In genomic region chr17:50547035-50547735, GRCh38 we compare ENCODE assay signal across 8 cellular contexts. TPM values are rescaled to one million over a fixed set of nuclear protein-coding genes. Genes with fewer than 3 reads are reported as not detected.
DNase-seq lines count a peak whose midpoint lies in the region; ATAC-seq and TF ChIP-seq lines count a peak whose summit lies in the region.

Gene SPATA20, plus strand, starts transcription at chr17:50547174. Its CDS starts 35 bp downstream, at chr17:50547209.

- no peaks in the 10 kb centered on the region for H3K36me3 Mint-ChIP-seq in CD4-positive, alpha-beta T cell (ENCODE audit: low read depth)
- no peaks in the 10 kb centered on the region for H3K36me3 Mint-ChIP-seq in activated CD8-positive, alpha-beta memory T cell treated with anti-CD3 and anti-CD28 coated beads, Interleukin-2, amount 10 ng/mL, durations not matched to agents 7 days and 5 days
- H3K36me3 Mint-ChIP-seq in endodermal cell (ENCODE audit: low read depth) (no peaks in the 10 kb centered on the region), mesothelial cell of epicardium (no peaks in the 10 kb centered on the region)

- no peaks in the 10 kb centered on the region for H3K36me3 ChIP-seq in endodermal cell (ENCODE audit: control insufficient read depth, insufficient read depth, low read length)

- no peaks in the 10 kb centered on the region for H3K9me3 Mint-ChIP-seq in CD4-positive, alpha-beta T cell
- no peaks in the 10 kb centered on the region for H3K9me3 Mint-ChIP-seq in activated CD8-positive, alpha-beta memory T cell treated with anti-CD3 and anti-CD28 coated beads, Interleukin-2, amount 10 ng/mL, durations not matched to agents 7 days and 5 days (ENCODE audit: low read depth)
- H3K9me3 Mint-ChIP-seq in endodermal cell = no peaks in the 10 kb centered on the region
- H3K9me3 Mint-ChIP-seq in mesothelial cell of epicardium = no peaks in the 10 kb centered on the region

- no peak within 1 kb of the TSS for H3K27ac Mint-ChIP-seq in CD4-positive, alpha-beta T cell
- peak within 1 kb of the TSS; percentile 76 for H3K27ac Mint-ChIP-seq in activated CD8-positive, alpha-beta memory T cell treated with anti-CD3 and anti-CD28 coated beads, Interleukin-2, amount 10 ng/mL, durations not matched to agents 7 days and 5 days
- no peak within 1 kb of the TSS for H3K27ac Mint-ChIP-seq in endodermal cell
- H3K27ac Mint-ChIP-seq in mesothelial cell of epicardium = peak within 1 kb of the TSS; percentile 47

- peak within 1 kb of the TSS; percentile 35 for H3K9ac ChIP-seq in endodermal cell (ENCODE audit: extremely low read depth, low read length, poor library complexity, severe bottlenecking)

- DNase-seq in CD4-positive, alpha-beta T cell = peak; percentile 74 to 86 (median 76)
- DNase-seq in HL-60 (ENCODE audit: low read depth in 1 of 2, low spot score in 1 of 2) (peak; percentile 80 to 83), NOMO-1 treated with DMSO at 0.1 percent for 48 hours (lab: John Stamatoyannopoulos, UW; ENCODE audit: unreplicated experiment) (peak; percentile 91), endodermal cell (peak; percentile 98), mesothelial cell of epicardium (ENCODE audit: low spot score in 2 of 2, unreplicated experiment in 2 of 2) (peak; percentile 84 to 91)
- peak; percentile 94 for DNase-seq in activated CD8-positive, alpha-beta memory T cell treated with anti-CD3 and anti-CD28 coated beads, Interleukin-2, amount 10 ng/mL, durations not matched to agents 7 days and 5 days
- peak; percentile 62 to 65 for DNase-seq in stimulated activated CD8-positive, alpha-beta memory T cell treated with anti-CD3 and anti-CD28 coated beads, Interleukin-15, amount 100 ng/mL, for 4 hours (ENCODE audit: low read depth in 2 of 2)

- peaks cover 13% of the 10 kb centered on the region for H3K4me1 ChIP-seq in endodermal cell (ENCODE audit: control insufficient read depth, insufficient read depth, low read length)

- no peak within 1 kb of the TSS for H3K27ac ChIP-seq in CD4-positive, alpha-beta T cell (ENCODE audit: low read depth, low read length)
- H3K27ac ChIP-seq in HL-60 (replicated peaks) (no peak within 1 kb of the TSS), endodermal cell (ENCODE audit: low read depth, low read length) (no peak within 1 kb of the TSS)

- CTCF ChIA-PET in CD4-positive, alpha-beta T cell (lab: Charles Lee) = interaction anchor here (0.7 to 2.1 kb wide), 6 partner anchors 13 to 91 kb away, joined by 3 to 17 read pairs (median 4); partner anchors contain the start of gene CACNA1G
- CTCF ChIA-PET in activated CD8-positive, alpha-beta memory T cell treated with anti-CD3 and anti-CD28 coated beads, Interleukin-2, amount 10 ng/mL, durations not matched to agents 7 days and 5 days (lab: Charles Lee) = interaction anchor here (0.6 to 3.2 kb wide), 15 partner anchors 12 to 232 kb away, joined by 3 to 15 read pairs (median 4); partner anchors contain the start of genes CACNA1G, LRRC59 and RSAD1

- peak; percentile 92 for TF ChIP-seq CTCF in CD4-positive, alpha-beta T cell (IDR thresholded peaks at IDR 0.05)
- TF ChIP-seq CTCF in HL-60 (IDR thresholded peaks at IDR 0.05; ENCODE audit: insufficient read depth, low read length) (peak; percentile 96), endodermal cell (conservative IDR thresholded peaks at IDR 0.05) (peak; percentile 96), mesothelial cell of epicardium (IDR thresholded peaks at IDR 0.05; ENCODE audit: unreplicated experiment) (peak; percentile 98)

- H3K4me3 Mint-ChIP-seq in CD4-positive, alpha-beta T cell = peak within 1 kb of the TSS; percentile 71
- H3K4me3 Mint-ChIP-seq in activated CD8-positive, alpha-beta memory T cell treated with anti-CD3 and anti-CD28 coated beads, Interleukin-2, amount 10 ng/mL, durations not matched to agents 7 days and 5 days = peak within 1 kb of the TSS; percentile 75
- peak within 1 kb of the TSS; percentile 59 for H3K4me3 Mint-ChIP-seq in endodermal cell
- H3K4me3 Mint-ChIP-seq in mesothelial cell of epicardium = peak within 1 kb of the TSS; percentile 70

- ATAC-seq in CD4-positive, alpha-beta T cell (ENCODE audit: poor library complexity) = peak; percentile 85
- peak; percentile 69 for ATAC-seq in GM19397 (IDR thresholded peaks at IDR 0.05; ENCODE audit: unreplicated experiment)
- peak; percentile 94 for ATAC-seq in activated CD8-positive, alpha-beta memory T cell treated with anti-CD3 and anti-CD28 coated beads, Interleukin-2, amount 10 ng/mL, durations not matched to agents 7 days and 5 days

- no peaks in the 10 kb centered on the region for H3K27me3 ChIP-seq in CD4-positive, alpha-beta T cell (ENCODE audit: control insufficient read depth, insufficient read depth, low read length)
- H3K27me3 ChIP-seq in HL-60 (ENCODE audit: insufficient read depth, poor library complexity, severe bottlenecking) (peaks cover 3% of the 10 kb centered on the region), endodermal cell (ENCODE audit: control insufficient read depth, insufficient read depth, low read length, poor library complexity, severe bottlenecking) (no peaks in the 10 kb centered on the region)

- H3K4me3 ChIP-seq in HL-60 (replicated peaks; ENCODE audit: insufficient read depth, low read length) (peak within 1 kb of the TSS; percentile 52), endodermal cell (ENCODE audit: low read length) (peak within 1 kb of the TSS; percentile 77)

- peaks cover 6% of the 10 kb centered on the region for H3K27me3 Mint-ChIP-seq in CD4-positive, alpha-beta T cell
- peaks cover 9% of the 10 kb centered on the region for H3K27me3 Mint-ChIP-seq in activated CD8-positive, alpha-beta memory T cell treated with anti-CD3 and anti-CD28 coated beads, Interleukin-2, amount 10 ng/mL, durations not matched to agents 7 days and 5 days
- H3K27me3 Mint-ChIP-seq in endodermal cell (ENCODE audit: insufficient read depth) = peaks cover 18% of the 10 kb centered on the region
- H3K27me3 Mint-ChIP-seq in mesothelial cell of epicardium (ENCODE audit: low read depth) = peaks cover 3% of the 10 kb centered on the region

- H3K4me1 Mint-ChIP-seq in CD4-positive, alpha-beta T cell (ENCODE audit: low read depth) = peaks cover 21% of the 10 kb centered on the region
- peaks cover 15% of the 10 kb centered on the region for H3K4me1 Mint-ChIP-seq in activated CD8-positive, alpha-beta memory T cell treated with anti-CD3 and anti-CD28 coated beads, Interleukin-2, amount 10 ng/mL, durations not matched to agents 7 days and 5 days
- H3K4me1 Mint-ChIP-seq in endodermal cell (peaks cover 8% of the 10 kb centered on the region), mesothelial cell of epicardium (peaks cover 19% of the 10 kb centered on the region)

- WGBS in endodermal cell (ENCODE audit: insufficient coverage in 1 of 2, insufficient read length in 1 of 2), 2 experiments = 3 to 5% methylated on average over 25 to 42 of the region's 42 CpGs

- no peaks in the 10 kb centered on the region for H3K9me3 ChIP-seq in CD4-positive, alpha-beta T cell (ENCODE audit: control insufficient read depth, low read length)
- H3K9me3 ChIP-seq in endodermal cell (ENCODE audit: control insufficient read depth, low read length) = no peaks in the 10 kb centered on the region

- intact Hi-C loops in CD4-positive, alpha-beta T cell (cut with DNase I, micrococcal nuclease) = loop anchor here (1.0 to 10.0 kb wide), 8 partner anchors 62 to 410 kb away; no protein-coding TSS in a partner anchor

- POLR2A ChIA-PET in CD4-positive, alpha-beta T cell (lab: Charles Lee) = no interaction called here

RNA-seq across cellular contexts. Expression of gene SPATA20, which starts in this region (rescaled TPM):
- 10 to 100 TPM; 10.2 to 10.3 TPM for total RNA-seq in CD4-positive, alpha-beta T cell
- total RNA-seq in activated CD8-positive, alpha-beta memory T cell treated with anti-CD3 and anti-CD28 coated beads, Interleukin-2, amount 10 ng/mL, durations not matched to agents 7 days and 5 days = 10 to 100 TPM; 29.9 to 35.2 TPM
- total RNA-seq in endodermal cell (10 to 100 TPM; 40.4 to 40.5 TPM), mesothelial cell of epicardium (71.3 to 71.7 TPM (median 71.4 TPM) in 3 replicates)
- 22.2 TPM for polyA plus RNA-seq in endodermal cell (2013, experiment 1 of 2)
- 21.2 TPM for polyA plus RNA-seq in endodermal cell (2013, experiment 2 of 2)

Comparison
In these comparisons a context has a peak if more than half of its experiments do, and no peak if none do; other contexts are left out.
1. H3K27ac Mint-ChIP-seq: peak in activated CD8-positive, alpha-beta memory T cell treated with anti-CD3 and anti-CD28 coated beads, Interleukin-2, amount 10 ng/mL, durations not matched to agents 7 days and 5 days (single experiment) and mesothelial cell of epicardium (single experiment); none in CD4-positive, alpha-beta T cell (single experiment) and endodermal cell (single experiment).
2. Peak in every context shown above with its lines, with median percentiles within 50 percentile points of each other: ATAC-seq, DNase-seq, H3K4me3 Mint-ChIP-seq and CTCF ChIP-seq.